ENCODE assay signal across 14 cellular contexts in the genomic region with DNA sequence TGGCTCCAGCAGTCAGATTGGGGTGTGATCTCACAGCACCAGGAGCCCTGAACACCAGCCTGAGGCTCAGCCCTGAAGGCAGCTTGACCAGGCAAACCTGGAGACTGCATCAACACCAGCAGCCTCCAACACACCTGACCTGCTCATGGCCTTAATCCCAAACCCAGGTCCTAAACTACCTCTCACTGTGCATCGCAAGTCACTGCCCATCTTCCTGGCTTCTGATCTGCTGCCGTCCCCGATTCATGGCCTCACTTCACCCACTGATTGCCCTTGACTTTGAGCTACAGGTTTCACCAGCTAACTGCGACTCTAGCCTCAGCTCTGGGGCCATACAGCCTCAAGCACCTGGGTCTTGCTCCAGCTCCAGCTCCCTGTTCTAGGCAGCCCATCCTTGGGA. TPM values are rescaled to one million over a fixed set of nuclear protein-coding genes. Genes with fewer than 3 reads are reported as not detected.
DNase-seq lines count a peak whose midpoint lies in the region; ATAC-seq and TF ChIP-seq lines count a peak whose summit lies in the region.
"Had no signal": no experiment of that assay in that cellular context is flagged by ENCODE, and none has a peak within 500 bp of the region (broad histone marks: within the 10 kb centered on the region; RNA-seq: fewer than 3 reads in every experiment).

No MANE protein-coding gene starts in this region.

- H3K4me1 ChIP-seq in neuronal stem cell (ENCODE audit: control insufficient read depth in 2 of 2, insufficient read depth in 1 of 2, low read depth in 1 of 2, low read length in 2 of 2) = peaks cover 0 to 2% of the 10 kb centered on the region in 2 donors
- H3K4me1 ChIP-seq in suprapubic skin = no peaks in the 10 kb centered on the region
- H3K4me1 ChIP-seq in HAP-1 = no peaks in the 10 kb centered on the region

- peak overlapping the region; percentile 56 for H4K8ac ChIP-seq in neuronal stem cell (ENCODE audit: low read depth, low read length)

- H3K36me3 Mint-ChIP-seq in natural killer cell treated with Interleukin-12 subunit alpha and Interleukin-12 subunit beta and Interleukin-15 and Interleukin-18, amount 100 ng/mL, for 72 hours = no peaks in the 10 kb centered on the region
- H3K36me3 Mint-ChIP-seq in natural killer cell = peaks cover 7% of the 10 kb centered on the region
- H3K36me3 Mint-ChIP-seq in activated CD4-positive, alpha-beta T cell treated with anti-CD3 and anti-CD28 coated beads for 36 hours (ENCODE audit: low read depth) = no peaks in the 10 kb centered on the region

- H3K4me1 Mint-ChIP-seq in natural killer cell treated with Interleukin-12 subunit alpha and Interleukin-12 subunit beta and Interleukin-15 and Interleukin-18, amount 100 ng/mL, for 72 hours (ENCODE audit: low read depth in 2 of 2) = peaks cover 0 to 6% of the 10 kb centered on the region in 2 donors
- H3K4me1 Mint-ChIP-seq in natural killer cell = no peaks in the 10 kb centered on the region
- no peaks in the 10 kb centered on the region for H3K4me1 Mint-ChIP-seq in activated CD4-positive, alpha-beta T cell treated with anti-CD3 and anti-CD28 coated beads for 36 hours
- H3K4me1 Mint-ChIP-seq: CD14-positive monocyte; CD4-positive, alpha-beta memory T cell had no signal

- ATAC-seq in natural killer cell treated with Interleukin-12 subunit alpha and Interleukin-12 subunit beta and Interleukin-15 and Interleukin-18, amount 100 ng/mL, for 72 hours = no peak
- ATAC-seq in natural killer cell (no peak), HG03175 (IDR thresholded peaks at IDR 0.05; ENCODE audit: unreplicated experiment) (no peak)
- no peak for ATAC-seq in activated CD4-positive, alpha-beta T cell treated with anti-CD3 and anti-CD28 coated beads for 36 hours

- POLR2A ChIA-PET in activated CD4-positive, alpha-beta T cell treated with anti-CD3 and anti-CD28 coated beads for 36 hours (lab: Charles Lee) = no interaction called here

- H3K4me3 ChIP-seq in neuronal stem cell (ENCODE audit: low read length in 2 of 2) = no peak overlapping the region
- H3K4me3 ChIP-seq in suprapubic skin = no peak overlapping the region
- H3K4me3 ChIP-seq in HAP-1 = no peak overlapping the region
- H3K4me3 ChIP-seq: BLaER1 had no signal

- no peaks in the 10 kb centered on the region for H3K9me3 ChIP-seq in neuronal stem cell (replicated peaks in 1 of 2; ENCODE audit: control insufficient read depth in 2 of 2, insufficient read depth in 1 of 2, low read depth in 1 of 2, low read length in 2 of 2)
- H3K9me3 ChIP-seq in suprapubic skin = no peaks in the 10 kb centered on the region
- no peaks in the 10 kb centered on the region for H3K9me3 ChIP-seq in HAP-1
- H3K9me3 ChIP-seq: BLaER1 had no signal

- no peak overlapping the region for H3K27ac ChIP-seq in neuronal stem cell (replicated peaks; ENCODE audit: low read length)
- no peak overlapping the region for H3K27ac ChIP-seq in suprapubic skin
- H3K27ac ChIP-seq: BLaER1 had no signal

- H2BK5ac ChIP-seq in neuronal stem cell (ENCODE audit: low read length) = no peak overlapping the region

- peak overlapping the region; percentile 12 for H3K23ac ChIP-seq in neuronal stem cell (ENCODE audit: low read depth, low read length, poor library complexity)

- no peak overlapping the region for H3K9ac ChIP-seq in neuronal stem cell (ENCODE audit: low read depth, low read length, poor library complexity)
- H3K9ac ChIP-seq: BLaER1 had no signal

- intact Hi-C loops in natural killer cell (cut with micrococcal nuclease) = no loop called here
- intact Hi-C loops in activated CD4-positive, alpha-beta T cell treated with anti-CD3 and anti-CD28 coated beads for 36 hours (cut with DNase I, micrococcal nuclease) = loop anchor here in 1 of 2 experiments (10.0 kb wide), 1 partner anchor 291 kb away; no protein-coding TSS in a partner anchor

- no peaks in the 10 kb centered on the region for H3K79me1 ChIP-seq in neuronal stem cell (ENCODE audit: low read depth, low read length)

- TF ChIP-seq POLR2A in suprapubic skin (IDR thresholded peaks at IDR 0.05) = no peak

- H2BK120ac ChIP-seq in neuronal stem cell (ENCODE audit: low read depth, low read length) = no peak overlapping the region

- H3K36me3 ChIP-seq in neuronal stem cell (replicated peaks in 1 of 2; ENCODE audit: control insufficient read depth in 2 of 2, insufficient read depth in 2 of 2, low read length in 2 of 2) (no peaks in the 10 kb centered on the region), suprapubic skin (no peaks in the 10 kb centered on the region), HAP-1 (replicated peaks) (no peaks in the 10 kb centered on the region)
- H3K36me3 ChIP-seq: BLaER1 had no signal

- no peak overlapping the region for H3K4ac ChIP-seq in neuronal stem cell (ENCODE audit: low read length)

- no peak overlapping the region for H3K4me3 Mint-ChIP-seq in natural killer cell treated with Interleukin-12 subunit alpha and Interleukin-12 subunit beta and Interleukin-15 and Interleukin-18, amount 100 ng/mL, for 72 hours
- H3K4me3 Mint-ChIP-seq in natural killer cell = no peak overlapping the region
- H3K4me3 Mint-ChIP-seq in activated CD4-positive, alpha-beta T cell treated with anti-CD3 and anti-CD28 coated beads for 36 hours = no peak overlapping the region
- H3K4me3 Mint-ChIP-seq: CD14-positive monocyte; CD4-positive, alpha-beta memory T cell; H9 had no signal

- H2AFZ ChIP-seq in neuronal stem cell (ENCODE audit: low read length) = no peak overlapping the region

- H3K27ac Mint-ChIP-seq in natural killer cell treated with Interleukin-12 subunit alpha and Interleukin-12 subunit beta and Interleukin-15 and Interleukin-18, amount 100 ng/mL, for 72 hours = no peak overlapping the region
- H3K27ac Mint-ChIP-seq in natural killer cell = no peak overlapping the region
- H3K27ac Mint-ChIP-seq in activated CD4-positive, alpha-beta T cell treated with anti-CD3 and anti-CD28 coated beads for 36 hours = no peak overlapping the region
- H3K27ac Mint-ChIP-seq: H9 had no signal

- no peak overlapping the region for H3K14ac ChIP-seq in neuronal stem cell (ENCODE audit: low read length)

- no peak overlapping the region for H2BK12ac ChIP-seq in neuronal stem cell (ENCODE audit: low read length)

- in situ Hi-C loops in HAP-1 (cut with MboI; ENCODE audit: low sequenced_read_pairs) = no loop called here

- no peak overlapping the region for H3K4me2 ChIP-seq in neuronal stem cell (ENCODE audit: insufficient read depth, low read length, poor library complexity, severe bottlenecking)
- H3K4me2 ChIP-seq: BLaER1 had no signal

- no peak overlapping the region for H2AK5ac ChIP-seq in neuronal stem cell (ENCODE audit: low read depth, low read length)

- H2BK15ac ChIP-seq in neuronal stem cell (ENCODE audit: low read length) = no peak overlapping the region

- no CpG with 5 or more reads among the region's 4 CpGs for WGBS in neuronal stem cell (ENCODE audit: extremely low coverage in 2 of 2, insufficient read length in 2 of 2, insufficient replicate concordance in 1 of 2), 2 donors
- 93% methylated on average over 4 of the region's 4 CpGs for WGBS in suprapubic skin

- TF ChIP-seq CTCF in natural killer cell (IDR thresholded peaks at IDR 0.05) (no peak), suprapubic skin (IDR thresholded peaks at IDR 0.05) (no peak)

- no peak for TF ChIP-seq EP300 in suprapubic skin (IDR thresholded peaks at IDR 0.05)

- CTCF ChIA-PET in activated CD4-positive, alpha-beta T cell treated with anti-CD3 and anti-CD28 coated beads for 36 hours (lab: Charles Lee) = interaction anchor here (0.6 to 1.0 kb wide), 2 partner anchors 13 to 44 kb away, joined by 3 read pairs; no protein-coding TSS in a partner anchor

- peak overlapping the region; percentile 20 for H4K91ac ChIP-seq in neuronal stem cell (ENCODE audit: low read depth, low read length, poor library complexity)

- H3K18ac ChIP-seq in neuronal stem cell (ENCODE audit: low read length) = no peak overlapping the region

- DNase-seq in natural killer cell treated with Interleukin-12 subunit alpha and Interleukin-12 subunit beta and Interleukin-15 and Interleukin-18, amount 100 ng/mL, for 72 hours (ENCODE audit: low spot score) = peak; percentile 40
- DNase-seq in natural killer cell (no peak), neuronal stem cell (ENCODE audit: low spot score) (no peak), suprapubic skin (ENCODE audit: low spot score in 2 of 2) (peak; percentile 5 to 56), HAP-1 (ENCODE audit: low spot score in 2 of 2) (no peak)
- no peak for DNase-seq in activated CD4-positive, alpha-beta T cell treated with anti-CD3 and anti-CD28 coated beads for 36 hours
- DNase-seq: 8988T; CD4-positive, alpha-beta memory T cell; DMS79 treated with DMSO at 0.1 percent for 48 hours; GF-D8; H9 had no signal

- no peaks in the 10 kb centered on the region for H3K9me3 Mint-ChIP-seq in natural killer cell treated with Interleukin-12 subunit alpha and Interleukin-12 subunit beta and Interleukin-15 and Interleukin-18, amount 100 ng/mL, for 72 hours
- H3K9me3 Mint-ChIP-seq in natural killer cell = no peaks in the 10 kb centered on the region
- no peaks in the 10 kb centered on the region for H3K9me3 Mint-ChIP-seq in activated CD4-positive, alpha-beta T cell treated with anti-CD3 and anti-CD28 coated beads for 36 hours (ENCODE audit: low read depth)
- H3K9me3 Mint-ChIP-seq: H9 had no signal

- no peaks in the 10 kb centered on the region for H3K27me3 Mint-ChIP-seq in natural killer cell treated with Interleukin-12 subunit alpha and Interleukin-12 subunit beta and Interleukin-15 and Interleukin-18, amount 100 ng/mL, for 72 hours
- no peaks in the 10 kb centered on the region for H3K27me3 Mint-ChIP-seq in natural killer cell (ENCODE audit: low read depth in 2 of 2)
- H3K27me3 Mint-ChIP-seq in activated CD4-positive, alpha-beta T cell treated with anti-CD3 and anti-CD28 coated beads for 36 hours = no peaks in the 10 kb centered on the region
- H3K27me3 Mint-ChIP-seq: CD4-positive, alpha-beta memory T cell had no signal

- peaks cover 0 to 16% (median 0%) of the 10 kb centered on the region in 3 experiments for H3K27me3 ChIP-seq in neuronal stem cell (ENCODE audit: control insufficient read depth in 3 of 3, insufficient read depth in 3 of 3, low read depth in 1 of 3, low read length in 3 of 3)
- no peaks in the 10 kb centered on the region for H3K27me3 ChIP-seq in suprapubic skin
- no peaks in the 10 kb centered on the region for H3K27me3 ChIP-seq in HAP-1 (ENCODE audit: low read depth)
- H3K27me3 ChIP-seq: BLaER1 had no signal

RNA-seq across cellular contexts. Expression of gene PARP12, which starts 49.1 kb away (rescaled TPM):
- 10 to 100 TPM; 40.4 to 48.6 TPM for total RNA-seq in natural killer cell treated with Interleukin-12 subunit alpha and Interleukin-12 subunit beta and Interleukin-15 and Interleukin-18, amount 100 ng/mL, for 72 hours
- total RNA-seq in natural killer cell (100 to 1,000 TPM; 116 to 151 (median 130) TPM), suprapubic skin (10 to 100 TPM; 22.7 to 81.0 (median 27.0) TPM)
- 0.32 TPM for polyA plus RNA-seq in neuronal stem cell (2013, experiment 1 of 2)
- 0.43 TPM for polyA plus RNA-seq in neuronal stem cell (2013, experiment 2 of 2)
- 10 to 100 TPM; 25.7 to 28.7 TPM for total RNA-seq in activated CD4-positive, alpha-beta T cell treated with anti-CD3 and anti-CD28 coated beads for 36 hours

Comparison
In these comparisons a context has a peak if more than half of its experiments do, and no peak if none do; other contexts are left out.
1. DNase-seq: peak in natural killer cell treated with Interleukin-12 subunit alpha and Interleukin-12 subunit beta and Interleukin-15 and Interleukin-18, amount 100 ng/mL, for 72 hours (single experiment) and suprapubic skin (2 of 2); none in natural killer cell (single experiment), neuronal stem cell (single experiment), activated CD4-positive, alpha-beta T cell treated with anti-CD3 and anti-CD28 coated beads for 36 hours (single experiment) and HAP-1 (0 of 2).